1 cellular context compared by ENCODE assay signal in the genomic region with DNA sequence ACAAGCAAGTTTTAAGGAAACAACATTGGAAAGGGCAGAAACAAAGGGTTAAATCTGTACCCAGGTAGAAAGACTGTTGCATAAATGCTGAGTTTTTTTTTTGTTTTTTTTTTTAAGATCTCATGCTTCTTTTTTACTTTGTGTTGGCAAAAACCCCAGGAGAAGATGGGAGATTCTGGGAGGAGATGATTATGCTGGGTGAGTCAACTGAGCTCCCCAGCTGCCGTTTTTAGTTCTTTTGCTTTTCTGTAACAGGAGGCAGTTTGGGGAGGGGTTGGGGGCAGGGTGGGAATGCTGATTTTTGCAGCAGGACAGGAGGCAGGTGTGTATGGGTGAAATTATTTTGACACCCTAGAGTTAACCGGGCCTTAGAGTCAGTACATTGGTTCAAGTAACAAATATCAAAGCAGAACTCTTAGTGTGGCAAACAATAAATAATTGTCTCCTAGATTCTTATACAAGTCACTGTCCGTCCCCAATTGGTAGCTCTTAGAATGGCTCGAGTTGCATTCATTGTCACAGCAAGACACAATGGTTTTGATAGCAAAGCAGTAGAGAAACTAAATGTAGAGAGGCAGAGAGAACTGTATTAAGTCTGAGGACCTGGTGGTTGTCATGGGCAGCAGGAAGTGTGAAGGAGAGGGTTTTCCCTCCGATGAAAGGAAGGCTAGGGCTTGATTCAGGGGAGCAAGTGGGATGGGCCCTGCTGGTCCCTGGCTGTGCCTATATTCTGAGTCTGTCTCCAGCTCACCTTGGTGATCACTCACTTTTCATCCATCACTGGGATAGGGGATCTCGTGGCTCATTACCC.
TF ChIP-seq lines count a peak whose summit lies in the region.

No MANE protein-coding gene starts in this region.

TF ChIP-seq in A549, 52 proteins besides CTCF, POLR2A, EP300 and RAD21 (continued from another document):
- TF ChIP-seq, protein P1, sequence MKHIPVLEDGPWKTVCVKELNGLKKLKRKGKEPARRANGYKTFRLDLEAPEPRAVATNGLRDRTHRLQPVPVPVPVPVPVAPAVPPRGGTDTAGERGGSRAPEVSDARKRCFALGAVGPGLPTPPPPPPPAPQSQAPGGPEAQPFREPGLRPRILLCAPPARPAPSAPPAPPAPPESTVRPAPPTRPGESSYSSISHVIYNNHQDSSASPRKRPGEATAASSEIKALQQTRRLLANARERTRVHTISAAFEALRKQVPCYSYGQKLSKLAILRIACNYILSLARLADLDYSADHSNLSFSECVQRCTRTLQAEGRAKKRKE (CRISPR knock-in tag; IDR thresholded peaks at IDR 0.05; ENCODE audit: low read depth), result no peak
- TF ChIP-seq ZC3H11A (IDR thresholded peaks at IDR 0.05) (no peak), NR3C1 (IDR thresholded peaks at IDR 0.05) (no peak), HOXB5 (CRISPR knock-in tag; IDR thresholded peaks at IDR 0.05) (no peak)
TF ChIP-seq in A549: peak in this region for 0.
